ENCODE assay signal across 8 cellular contexts in the genomic region with DNA sequence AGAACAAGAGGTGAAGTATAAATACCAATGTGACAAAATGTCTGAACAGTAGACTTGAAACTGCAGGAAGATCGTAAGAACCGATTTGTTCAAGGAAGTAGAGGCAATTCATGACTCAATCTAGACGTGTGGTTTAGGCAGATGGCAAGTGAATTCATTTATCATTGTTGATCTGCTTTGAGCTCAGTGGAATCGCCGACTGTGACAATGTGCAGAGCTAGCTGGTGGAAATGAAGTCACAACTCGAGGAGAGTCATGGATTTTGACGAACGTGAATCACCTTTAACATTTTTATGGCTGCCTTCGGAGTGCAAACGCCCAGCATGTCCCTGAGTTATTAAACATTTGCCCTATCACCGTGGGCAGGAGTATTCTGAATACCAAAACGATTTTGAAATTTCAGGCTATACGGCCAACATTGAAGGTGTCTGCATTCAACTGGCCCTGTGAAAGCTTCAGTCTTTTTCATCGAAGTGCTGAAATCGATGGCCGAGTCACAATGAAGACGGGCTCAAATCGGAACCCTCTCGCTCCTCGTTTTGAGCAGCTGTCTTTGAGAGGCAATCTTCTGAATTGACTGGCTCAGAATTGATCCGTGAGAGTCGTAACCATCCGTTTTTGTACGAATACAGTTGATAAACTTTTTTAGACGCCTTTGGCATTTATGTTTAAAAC.
DNase-seq lines count a peak whose midpoint lies in the region; ATAC-seq and TF ChIP-seq lines count a peak whose summit lies in the region.

No MANE protein-coding gene starts in this region.

- peak overlapping the region; percentile 89 for H3K4me3 ChIP-seq in ACC112 (ENCODE audit: low read depth, low read length)
- peak overlapping the region; percentile 88 for H3K4me3 ChIP-seq in brain microvascular endothelial cell (ENCODE audit: low read depth, low read length)

- DNase-seq in HUDEP-2 (lab: John Stamatoyannopoulos, UW; ENCODE audit: unreplicated experiment in 76 of 76) (peak in 49 of 76 experiments; percentile 1 to 57 (median 17)), brain microvascular endothelial cell (peak; percentile 35), kidney glomerular epithelial cell (lab: John Stamatoyannopoulos, UW) (peak; percentile 67), HuH-7.5 (ENCODE audit: low spot score) (no peak)
- DNase-seq in T-helper 2 cell treated with Interferon-gamma antibody and Interleukin-4, amounts not matched to agents 5 μg/mL and 100 μg/mL, for 36 hours (ENCODE audit: low spot score) = peak; percentile 73
- peak; percentile 19 to 70 for DNase-seq in stimulated activated CD4-positive, alpha-beta T cell treated with anti-CD3 and anti-CD28 coated beads, Interleukin-4, amount 100 ng/mL, for 4 hours

- H3K4me1 ChIP-seq in ACC112 (ENCODE audit: control insufficient read depth, insufficient read depth, low read length, unreplicated experiment) = peaks cover 10% of the 10 kb centered on the region

- H2AFZ ChIP-seq in ACC112 (ENCODE audit: low read length, unreplicated experiment) = peak overlapping the region; percentile 79

- H3K4me1 Mint-ChIP-seq in T-helper 2 cell treated with Interferon-gamma antibody and Interleukin-4, amounts not matched to agents 5 μg/mL and 100 μg/mL, for 36 hours (ENCODE audit: low read depth) = peaks cover 19% of the 10 kb centered on the region

- peaks cover 41% of the 10 kb centered on the region for H3K79me2 ChIP-seq in ACC112 (ENCODE audit: control insufficient read depth, insufficient read depth, low read length, unreplicated experiment)

- ATAC-seq in GM19035 (IDR thresholded peaks at IDR 0.05; ENCODE audit: unreplicated experiment) = peak; percentile 17

- TF ChIP-seq CTCF in brain microvascular endothelial cell (IDR thresholded peaks at IDR 0.05; ENCODE audit: low read depth, low read length, missing control alignments) = no peak

- H3K27me3 ChIP-seq in ACC112 (ENCODE audit: insufficient read depth, low read length) (no peaks in the 10 kb centered on the region), brain microvascular endothelial cell (replicated peaks) (no peaks in the 10 kb centered on the region)

- peaks cover 25% of the 10 kb centered on the region for H3K36me3 Mint-ChIP-seq in T-helper 2 cell treated with Interferon-gamma antibody and Interleukin-4, amounts not matched to agents 5 μg/mL and 100 μg/mL, for 36 hours (ENCODE audit: low read depth)

- in situ Hi-C loops in brain microvascular endothelial cell (cut with HindIII; ENCODE audit: low pct_ligation_motif_present, low sequenced_read_pairs) = no loop called here

- no peaks in the 10 kb centered on the region for H3K27me3 Mint-ChIP-seq in T-helper 2 cell treated with Interferon-gamma antibody and Interleukin-4, amounts not matched to agents 5 μg/mL and 100 μg/mL, for 36 hours (ENCODE audit: low read depth)

- H3K9me3 Mint-ChIP-seq in T-helper 2 cell treated with Interferon-gamma antibody and Interleukin-4, amounts not matched to agents 5 μg/mL and 100 μg/mL, for 36 hours = peaks cover 2% of the 10 kb centered on the region

- H3K36me3 ChIP-seq in ACC112 (ENCODE audit: insufficient read depth, low read length) (no peaks in the 10 kb centered on the region), brain microvascular endothelial cell (replicated peaks) (no peaks in the 10 kb centered on the region)

- H3K4me3 Mint-ChIP-seq in T-helper 2 cell treated with Interferon-gamma antibody and Interleukin-4, amounts not matched to agents 5 μg/mL and 100 μg/mL, for 36 hours = peak overlapping the region; percentile 96

- peak overlapping the region; percentile 80 for H3K27ac ChIP-seq in ACC112 (ENCODE audit: low read depth, low read length)
- peak overlapping the region; percentile 32 for H3K27ac ChIP-seq in brain microvascular endothelial cell

- peak overlapping the region; percentile 99 for H3K27ac Mint-ChIP-seq in T-helper 2 cell treated with Interferon-gamma antibody and Interleukin-4, amounts not matched to agents 5 μg/mL and 100 μg/mL, for 36 hours
